In genomic region chr2:69729266-69729665, GRCh38 we compare ENCODE assay signal across 26 cellular contexts.
"Had no signal": no experiment of that assay in that cellular context is flagged by ENCODE, and none has a peak within 500 bp of the region (broad histone marks: within the 10 kb centered on the region; RNA-seq: fewer than 3 reads in every experiment).

No MANE protein-coding gene starts in this region.

- H3K4me1 ChIP-seq: neural progenitor cell, parathyroid adenoma had no signal

- H3K4me2 ChIP-seq: neural progenitor cell had no signal

- H3K4me3 ChIP-seq: lower lobe of right lung, neural progenitor cell, right lobe of liver, spleen, suprapubic skin, thoracic aorta, tibial artery, upper lobe of right lung had no signal

- H3K27me3 Mint-ChIP-seq: stimulated activated naive CD8-positive, alpha-beta T cell treated with anti-CD3 and anti-CD28 coated beads, Interleukin-15, Interleukin-2, amounts not matched to agents 100 ng/mL and 50 ng/mL, for 24 hours had no signal

- H3K4me3 Mint-ChIP-seq: natural killer cell; nephron progenitor cell; neural progenitor cell; stimulated activated effector memory CD8-positive, alpha-beta T cell treated with anti-CD3 and anti-CD28 coated beads, Interleukin-12 subunit alpha, Interleukin-12 subunit beta, amount 100 ng/mL, for 72 hours; stimulated activated naive CD8-positive, alpha-beta T cell treated with anti-CD3 and anti-CD28 coated beads, Interleukin-15, Interleukin-2, amounts not matched to agents 100 ng/mL and 50 ng/mL, for 24 hours had no signal

- H2AFZ ChIP-seq: neural progenitor cell, parathyroid adenoma had no signal

- H3K79me2 ChIP-seq: parathyroid adenoma had no signal

- DNase-seq: glutamatergic neuron; hippocampal formation; kidney glomerular epithelial cell; left colon; lower lobe of right lung; mammary epithelial cell; mesenchymal stem cell; natural killer cell; nephron progenitor cell; occipital lobe; retina; right lobe of liver; small intestine; spleen; stimulated activated CD4-positive, alpha-beta T cell treated with anti-CD3 and anti-CD28 coated beads, Interleukin-4, amount 100 ng/mL, for 24 hours; stimulated activated naive CD4-positive, alpha-beta T cell; tibial artery; trophoblast cell; upper lobe of right lung had no signal

- H3K9ac ChIP-seq: neural progenitor cell, parathyroid adenoma had no signal

- H3K9me3 ChIP-seq: lower lobe of right lung, neutrophil, right lobe of liver, spleen, suprapubic skin, thoracic aorta, tibial artery, upper lobe of right lung had no signal

- H3K36me3 ChIP-seq: lower lobe of right lung, neural progenitor cell, neutrophil, right lobe of liver, spleen, suprapubic skin, thoracic aorta, tibial artery, upper lobe of right lung had no signal

- H3K9me3 Mint-ChIP-seq: natural killer cell; nephron progenitor cell; neural progenitor cell; stimulated activated effector memory CD8-positive, alpha-beta T cell treated with anti-CD3 and anti-CD28 coated beads, Interleukin-12 subunit alpha, Interleukin-12 subunit beta, amount 100 ng/mL, for 72 hours; stimulated activated naive CD8-positive, alpha-beta T cell treated with anti-CD3 and anti-CD28 coated beads, Interleukin-15, Interleukin-2, amounts not matched to agents 100 ng/mL and 50 ng/mL, for 24 hours had no signal

- H3K27ac ChIP-seq: lower lobe of right lung, neural progenitor cell, neutrophil, parathyroid adenoma, right lobe of liver, spleen, suprapubic skin, thoracic aorta, tibial artery, upper lobe of right lung had no signal

- H3K36me3 Mint-ChIP-seq: natural killer cell; neural progenitor cell; stimulated activated effector memory CD8-positive, alpha-beta T cell treated with anti-CD3 and anti-CD28 coated beads, Interleukin-12 subunit alpha, Interleukin-12 subunit beta, amount 100 ng/mL, for 72 hours had no signal

- H3K27ac Mint-ChIP-seq: natural killer cell; nephron progenitor cell; neural progenitor cell; stimulated activated effector memory CD8-positive, alpha-beta T cell treated with anti-CD3 and anti-CD28 coated beads, Interleukin-12 subunit alpha, Interleukin-12 subunit beta, amount 100 ng/mL, for 72 hours; stimulated activated naive CD8-positive, alpha-beta T cell treated with anti-CD3 and anti-CD28 coated beads, Interleukin-15, Interleukin-2, amounts not matched to agents 100 ng/mL and 50 ng/mL, for 24 hours had no signal

- H3K4me1 Mint-ChIP-seq: stimulated activated effector memory CD8-positive, alpha-beta T cell treated with anti-CD3 and anti-CD28 coated beads, Interleukin-12 subunit alpha, Interleukin-12 subunit beta, amount 100 ng/mL, for 72 hours had no signal

- ATAC-seq: left colon; lower lobe of right lung; natural killer cell; right lobe of liver; stimulated activated effector memory CD8-positive, alpha-beta T cell treated with anti-CD3 and anti-CD28 coated beads, Interleukin-12 subunit alpha, Interleukin-12 subunit beta, amount 100 ng/mL, for 72 hours; upper lobe of right lung had no signal

- H3K27me3 ChIP-seq: neural progenitor cell, neutrophil, right lobe of liver, spleen, suprapubic skin, tibial artery, upper lobe of right lung had no signal
